In the genomic region with DNA sequence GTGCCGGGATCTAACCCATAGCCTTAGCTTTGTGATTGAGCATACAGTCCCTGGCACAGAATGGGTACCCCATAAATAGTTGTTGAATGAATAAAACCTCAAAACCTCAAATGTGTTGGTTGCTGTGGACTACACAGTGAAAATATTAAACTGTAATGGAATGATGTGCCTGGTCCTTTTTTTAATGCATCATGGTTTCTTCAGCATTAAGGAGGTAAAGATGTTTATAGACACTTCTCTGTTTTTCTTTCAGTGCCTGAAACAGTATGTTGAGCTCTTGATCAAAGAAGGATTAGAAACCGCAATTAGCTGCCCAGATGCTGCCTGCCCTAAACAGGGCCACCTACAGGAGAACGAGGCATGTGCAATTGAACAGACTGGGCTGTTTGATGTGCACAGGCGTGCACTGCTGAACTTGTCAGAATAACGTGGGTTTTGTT, we compare ENCODE assay signal across 1 cellular context.
TF ChIP-seq lines count a peak whose summit lies in the region.

No MANE protein-coding gene starts in this region.

TF ChIP-seq in HCT116, 20 proteins besides CTCF, POLR2A, EP300 and RAD21 (continued from another document):
- TF ChIP-seq, protein P1, sequence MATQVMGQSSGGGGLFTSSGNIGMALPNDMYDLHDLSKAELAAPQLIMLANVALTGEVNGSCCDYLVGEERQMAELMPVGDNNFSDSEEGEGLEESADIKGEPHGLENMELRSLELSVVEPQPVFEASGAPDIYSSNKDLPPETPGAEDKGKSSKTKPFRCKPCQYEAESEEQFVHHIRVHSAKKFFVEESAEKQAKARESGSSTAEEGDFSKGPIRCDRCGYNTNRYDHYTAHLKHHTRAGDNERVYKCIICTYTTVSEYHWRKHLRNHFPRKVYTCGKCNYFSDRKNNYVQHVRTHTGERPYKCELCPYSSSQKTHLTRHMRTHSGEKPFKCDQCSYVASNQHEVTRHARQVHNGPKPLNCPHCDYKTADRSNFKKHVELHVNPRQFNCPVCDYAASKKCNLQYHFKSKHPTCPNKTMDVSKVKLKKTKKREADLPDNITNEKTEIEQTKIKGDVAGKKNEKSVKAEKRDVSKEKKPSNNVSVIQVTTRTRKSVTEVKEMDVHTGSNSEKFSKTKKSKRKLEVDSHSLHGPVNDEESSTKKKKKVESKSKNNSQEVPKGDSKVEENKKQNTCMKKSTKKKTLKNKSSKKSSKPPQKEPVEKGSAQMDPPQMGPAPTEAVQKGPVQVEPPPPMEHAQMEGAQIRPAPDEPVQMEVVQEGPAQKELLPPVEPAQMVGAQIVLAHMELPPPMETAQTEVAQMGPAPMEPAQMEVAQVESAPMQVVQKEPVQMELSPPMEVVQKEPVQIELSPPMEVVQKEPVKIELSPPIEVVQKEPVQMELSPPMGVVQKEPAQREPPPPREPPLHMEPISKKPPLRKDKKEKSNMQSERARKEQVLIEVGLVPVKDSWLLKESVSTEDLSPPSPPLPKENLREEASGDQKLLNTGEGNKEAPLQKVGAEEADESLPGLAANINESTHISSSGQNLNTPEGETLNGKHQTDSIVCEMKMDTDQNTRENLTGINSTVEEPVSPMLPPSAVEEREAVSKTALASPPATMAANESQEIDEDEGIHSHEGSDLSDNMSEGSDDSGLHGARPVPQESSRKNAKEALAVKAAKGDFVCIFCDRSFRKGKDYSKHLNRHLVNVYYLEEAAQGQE (IDR thresholded peaks at IDR 0.05; ENCODE audit: low read depth) = no peak
- TF ChIP-seq CBX3 (IDR thresholded peaks at IDR 0.05; ENCODE audit: low read depth) (no peak), ZNF274 (IDR thresholded peaks at IDR 0.05; ENCODE audit: low read depth, low read length) (no peak), SRF (IDR thresholded peaks at IDR 0.05; ENCODE audit: low read depth) (no peak)
- TF ChIP-seq, protein P2, sequence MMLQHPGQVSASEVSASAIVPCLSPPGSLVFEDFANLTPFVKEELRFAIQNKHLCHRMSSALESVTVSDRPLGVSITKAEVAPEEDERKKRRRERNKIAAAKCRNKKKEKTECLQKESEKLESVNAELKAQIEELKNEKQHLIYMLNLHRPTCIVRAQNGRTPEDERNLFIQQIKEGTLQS (IDR thresholded peaks at IDR 0.05) = no peak
